36 cellular contexts compared by ENCODE assay signal in genomic region chr12:7444537-7444936, GRCh38. TPM values are rescaled to one million over a fixed set of nuclear protein-coding genes. Genes with fewer than 3 reads are reported as not detected.
"Had no signal": no experiment of that assay in that cellular context is flagged by ENCODE, and none has a peak within 500 bp of the region (broad histone marks: within the 10 kb centered on the region; RNA-seq: fewer than 3 reads in every experiment).

No MANE protein-coding gene starts in this region.

- ATAC-seq: activated CD8-positive, alpha-beta T cell treated with anti-CD3 and anti-CD28 coated beads for 36 hours; activated naive CD4-positive, alpha-beta T cell treated with anti-CD3 and anti-CD28 coated beads, Interleukin-2, amount 50 U/mL, for 72 hours; activated T-cell treated with anti-CD3 and anti-CD28 coated beads, Interleukin-2, amount 50 U/mL, for 4 hours; activated T-cell treated with anti-CD3 and anti-CD28 coated beads, Interleukin-2, amount 50 U/mL, for 72 hours; activated T-helper 17 cell treated with anti-CD3 and anti-CD28 coated beads, Interleukin-2, amount 50 U/mL, for 72 hours; body of pancreas had no signal

- H3K4me3 ChIP-seq: adrenal gland, body of pancreas, breast epithelium had no signal

- H3K4me1 ChIP-seq: adrenal gland, body of pancreas, breast epithelium had no signal

- DNase-seq: activated B cell treated with CpG ODN at 0.5 μM for 24 hours; activated CD4-positive, alpha-beta memory T cell treated with anti-CD3 and anti-CD28 coated beads for 36 hours; activated CD4-positive, alpha-beta T cell treated with anti-CD3 and anti-CD28 coated beads for 4 hours; activated CD4-positive, alpha-beta T cell treated with anti-CD3 and anti-CD28 coated beads, Interleukin-2, amount 10 ng/mL, durations not matched to agents 24 days and 14 days; activated CD4-positive, alpha-beta T cell treated with anti-CD3 and anti-CD28 coated beads, Interleukin-2, amount 50 U/mL, for 1 hour; activated CD4-positive, alpha-beta T cell treated with anti-CD3 and anti-CD28 coated beads, Interleukin-2, amount 50 U/mL, for 4 hours; activated CD4-positive, CD25-positive, alpha-beta regulatory T cell treated with anti-CD3 and anti-CD28 coated beads, Interleukin-2, amount 50 U/mL, for 72 hours; activated CD8-positive, alpha-beta memory T cell treated with anti-CD3 and anti-CD28 coated beads, Interleukin-2, amount 50 U/mL, for 4 hours; activated CD8-positive, alpha-beta T cell treated with anti-CD3 and anti-CD28 coated beads for 36 hours; activated effector memory CD4-positive, alpha-beta T cell treated with anti-CD3 and anti-CD28 coated beads, Interleukin-2, amount 50 U/mL, for 16 hours; activated gamma-delta T cell treated with Interleukin-2 at 50 U/mL for 16 hours; activated naive CD4-positive, alpha-beta T cell; activated naive CD4-positive, alpha-beta T cell treated with anti-CD3 and anti-CD28 coated beads for 36 hours; activated naive CD4-positive, alpha-beta T cell treated with anti-CD3 and anti-CD28 coated beads, Interleukin-2, amount 50 U/mL, for 16 hours; activated naive CD8-positive, alpha-beta T cell treated with anti-CD3 and anti-CD28 coated beads for 36 hours; activated T-cell treated with anti-CD3 and anti-CD28 coated beads for 4 hours; activated T-cell treated with anti-CD3 and anti-CD28 coated beads, Interleukin-2, amount 50 U/mL, for 1 hour; activated T-cell treated with anti-CD3 and anti-CD28 coated beads, Interleukin-2, amount 50 U/mL, for 4 hours; activated T-cell treated with anti-CD3 and anti-CD28 coated beads, Interleukin-2, amount 50 U/mL, for 72 hours; adrenal gland; amniotic stem cell; aorta; body of pancreas; brain microvascular endothelial cell; central memory CD4-positive, alpha-beta T cell; T-helper 1 cell; T-helper 2 cell; T-helper 9 cell had no signal

- H3K27ac ChIP-seq: adrenal gland, body of pancreas, brain microvascular endothelial cell, breast epithelium, VCaP had no signal

- H3K36me3 ChIP-seq: adrenal gland, brain microvascular endothelial cell, breast epithelium had no signal

- H3K27me3 ChIP-seq: body of pancreas, brain microvascular endothelial cell, breast epithelium had no signal

- FAIRE-seq: astrocyte, TTC549 had no signal

- H3K9me3 ChIP-seq: adrenal gland, body of pancreas, breast epithelium had no signal

RNA-seq across cellular contexts. Expression of gene CD163L1, which starts 0.6 kb away (rescaled TPM):
- total RNA-seq: activated CD4-positive, alpha-beta memory T cell treated with anti-CD3 and anti-CD28 coated beads for 36 hours; activated CD4-positive, alpha-beta T cell treated with anti-CD3 and anti-CD28 coated beads, Interleukin-2, amount 10 ng/mL, durations not matched to agents 24 days and 14 days; activated CD8-positive, alpha-beta memory T cell treated with anti-CD3 and anti-CD28 coated beads for 36 hours; activated CD8-positive, alpha-beta T cell treated with anti-CD3 and anti-CD28 coated beads for 36 hours; activated naive CD4-positive, alpha-beta T cell treated with anti-CD3 and anti-CD28 coated beads for 36 hours; activated naive CD4-positive, alpha-beta T cell treated with anti-CD3 and anti-CD28 coated beads, Interleukin-2, amount 50 U/mL, for 72 hours; activated naive CD8-positive, alpha-beta T cell treated with anti-CD3 and anti-CD28 coated beads for 36 hours; activated T-cell treated with anti-CD3 and anti-CD28 coated beads, Interleukin-2, amount 50 U/mL, for 72 hours; activated T-helper 1 cell treated with anti-CD3 and anti-CD28 coated beads, Interleukin-12 subunit alpha, Interleukin-12 subunit beta, Interleukin-2, Interleukin-4 antibody, amounts not matched to agents 30 ng/mL and 10 ng/mL and 1 ng/mL, durations not matched to agents 14 hours and 24 hours and 36 hours; activated T-helper 17 cell treated with anti-CD3 and anti-CD28 coated beads, Interleukin-2, amount 50 U/mL, for 72 hours had no signal

RNA-seq across cellular contexts. Expression of gene CD163, which starts 59.0 kb away (rescaled TPM):
- total RNA-seq: activated CD4-positive, alpha-beta memory T cell treated with anti-CD3 and anti-CD28 coated beads for 36 hours; activated CD4-positive, alpha-beta T cell treated with anti-CD3 and anti-CD28 coated beads, Interleukin-2, amount 10 ng/mL, durations not matched to agents 24 days and 14 days; activated CD8-positive, alpha-beta memory T cell treated with anti-CD3 and anti-CD28 coated beads for 36 hours; activated CD8-positive, alpha-beta T cell treated with anti-CD3 and anti-CD28 coated beads for 36 hours; activated naive CD4-positive, alpha-beta T cell treated with anti-CD3 and anti-CD28 coated beads for 36 hours; activated naive CD4-positive, alpha-beta T cell treated with anti-CD3 and anti-CD28 coated beads, Interleukin-2, amount 50 U/mL, for 72 hours; activated naive CD8-positive, alpha-beta T cell treated with anti-CD3 and anti-CD28 coated beads for 36 hours; activated T-cell treated with anti-CD3 and anti-CD28 coated beads, Interleukin-2, amount 50 U/mL, for 72 hours; activated T-helper 1 cell treated with anti-CD3 and anti-CD28 coated beads, Interleukin-12 subunit alpha, Interleukin-12 subunit beta, Interleukin-2, Interleukin-4 antibody, amounts not matched to agents 30 ng/mL and 10 ng/mL and 1 ng/mL, durations not matched to agents 14 hours and 24 hours and 36 hours; activated T-helper 17 cell treated with anti-CD3 and anti-CD28 coated beads, Interleukin-2, amount 50 U/mL, for 72 hours; astrocyte had no signal
